Comparison of ENCODE assay signal across 7 cellular contexts in the genomic region with DNA sequence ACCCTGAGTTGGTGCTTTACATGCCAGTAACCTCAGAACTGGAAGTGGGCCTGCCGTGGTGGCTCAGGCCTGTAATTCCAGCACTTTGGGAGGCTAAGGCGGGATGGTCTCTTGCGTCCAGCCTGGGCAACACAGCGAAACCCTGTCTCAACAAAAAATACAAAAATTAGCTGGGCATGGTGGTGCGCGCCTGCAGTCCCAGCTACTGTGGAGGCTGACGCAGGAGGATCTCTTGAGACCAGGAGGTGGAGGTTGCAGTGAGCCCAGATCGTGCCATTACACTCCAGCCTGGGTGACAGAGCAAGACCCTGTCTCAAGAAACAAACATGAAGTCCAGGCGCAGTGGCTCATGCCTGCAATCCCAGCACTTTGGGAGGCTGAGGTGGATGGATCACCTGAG. TPM values are rescaled to one million over a fixed set of nuclear protein-coding genes. Genes with fewer than 3 reads are reported as not detected.
DNase-seq lines count a peak whose midpoint lies in the region; ATAC-seq and TF ChIP-seq lines count a peak whose summit lies in the region.
"Not testable (repeated sequence)": the region's sequence is repeated elsewhere in the genome, so short reads cannot be mapped to it uniquely, and the experiment has no call there.
"Had no signal": no experiment of that assay in that cellular context is flagged by ENCODE, and none has a peak within 500 bp of the region (broad histone marks: within the 10 kb centered on the region; RNA-seq: fewer than 3 reads in every experiment).

No MANE protein-coding gene starts in this region.

- WGBS in stomach, 5 donors = 93 to 97% (median 96%) methylated on average over 9 of the region's 9 CpGs

- TF ChIP-seq POLR2A in stomach (IDR thresholded peaks at IDR 0.05) = not testable (repeated sequence)

- H3K27ac ChIP-seq in OCI-LY7 (ENCODE audit: low read depth, low read length, poor library complexity, severe bottlenecking) (peak overlapping the region; percentile 97), stomach (peak overlapping the region in 4 of 5 donors; percentile 49 to 98 (median 68))
- H3K27ac ChIP-seq in naive thymus-derived CD4-positive, alpha-beta T cell (ENCODE audit: low read depth, low read length) = peak overlapping the region; percentile 87

- H3K36me3 ChIP-seq in GM06990 (ENCODE audit: control insufficient read depth, insufficient read depth, low read length) (peaks cover 31% of the 10 kb centered on the region), OCI-LY7 (ENCODE audit: insufficient read depth, low read length) (peaks cover 53% of the 10 kb centered on the region), stomach (peaks cover 15 to 26% (median 21%) of the 10 kb centered on the region in 4 donors)
- H3K36me3 ChIP-seq in naive thymus-derived CD4-positive, alpha-beta T cell (ENCODE audit: control insufficient read depth in 2 of 3, insufficient read depth in 3 of 3, low read length in 3 of 3) = peaks cover 8 to 45% (median 15%) of the 10 kb centered on the region in 3 experiments

- H3K4me2 ChIP-seq in OCI-LY7 (ENCODE audit: low read length) = peak overlapping the region; percentile 73

- H3K27me3 Mint-ChIP-seq in activated T-cell treated with anti-CD3 and anti-CD28 coated beads, Interleukin-2, amount 50 U/mL, for 24 hours; dendritic cell treated with granulocyte-macrophage colony-stimulating factor and Interleukin-4, amounts not matched to agents 40 ng/mL and 50 ng/mL, for 4 days; naive thymus-derived CD4-positive, alpha-beta T cell: not testable (repeated sequence)

- not testable (repeated sequence) for BruUV-seq in OCI-LY7 (replicated peaks; lab: Mats Ljungman, UMichigan)

- CTCF ChIA-PET in OCI-LY7 (lab: Charles Lee; ENCODE audit: unreplicated experiment) = not testable (repeated sequence)
- CTCF ChIA-PET in naive thymus-derived CD4-positive, alpha-beta T cell (lab: Charles Lee) = interaction anchor here (1.0 to 6.4 kb wide), 11 partner anchors 10 to 81 kb away, joined by 3 to 67 read pairs (median 6); a partner anchor contains a TSS

- H3K4me1 Mint-ChIP-seq in activated T-cell treated with anti-CD3 and anti-CD28 coated beads, Interleukin-2, amount 50 U/mL, for 24 hours (ENCODE audit: low read depth) = peaks cover 73% of the 10 kb centered on the region
- peaks cover 87% of the 10 kb centered on the region for H3K4me1 Mint-ChIP-seq in dendritic cell treated with granulocyte-macrophage colony-stimulating factor and Interleukin-4, amounts not matched to agents 40 ng/mL and 50 ng/mL, for 4 days (ENCODE audit: low read depth)
- H3K4me1 Mint-ChIP-seq in naive thymus-derived CD4-positive, alpha-beta T cell = peaks cover 24 to 59% (median 52%) of the 10 kb centered on the region in 7 donors

- not testable (repeated sequence) for TF ChIP-seq CTCF in GM06990 (IDR thresholded peaks at IDR 0.05; ENCODE audit: insufficient read depth, low read length, poor library complexity, severe bottlenecking); OCI-LY7 (conservative IDR thresholded peaks at IDR 0.05; ENCODE audit: low read length); stomach (IDR thresholded peaks at IDR 0.05)

- peak overlapping the region; percentile 89 for H3K4me3 Mint-ChIP-seq in activated T-cell treated with anti-CD3 and anti-CD28 coated beads, Interleukin-2, amount 50 U/mL, for 24 hours
- H3K4me3 Mint-ChIP-seq in dendritic cell treated with granulocyte-macrophage colony-stimulating factor and Interleukin-4, amounts not matched to agents 40 ng/mL and 50 ng/mL, for 4 days = peak overlapping the region; percentile 72
- peak overlapping the region; percentile 90 to 100 (median 98) for H3K4me3 Mint-ChIP-seq in naive thymus-derived CD4-positive, alpha-beta T cell

- not testable (repeated sequence) for H3K9me2 ChIP-seq in OCI-LY7 (ENCODE audit: insufficient read depth, low read length)

- not testable (repeated sequence) for ATAC-seq in naive thymus-derived CD4-positive, alpha-beta T cell

- not testable (repeated sequence) for H3K9me3 ChIP-seq in OCI-LY7 (ENCODE audit: low read length); naive thymus-derived CD4-positive, alpha-beta T cell (ENCODE audit: control insufficient read depth in 2 of 3, low read length in 3 of 3); stomach

- peak overlapping the region; percentile 94 for H3K27ac Mint-ChIP-seq in activated T-cell treated with anti-CD3 and anti-CD28 coated beads, Interleukin-2, amount 50 U/mL, for 24 hours
- peak overlapping the region; percentile 82 for H3K27ac Mint-ChIP-seq in dendritic cell treated with granulocyte-macrophage colony-stimulating factor and Interleukin-4, amounts not matched to agents 40 ng/mL and 50 ng/mL, for 4 days
- H3K27ac Mint-ChIP-seq in naive thymus-derived CD4-positive, alpha-beta T cell = peak overlapping the region; percentile 85 to 97 (median 95)

- H3K27me3 ChIP-seq in GM06990 (replicated peaks; ENCODE audit: control insufficient read depth, insufficient read depth, low read length); naive thymus-derived CD4-positive, alpha-beta T cell (ENCODE audit: control insufficient read depth in 2 of 2, insufficient read depth in 2 of 2, low read length in 2 of 2): not testable (repeated sequence)
- H3K27me3 ChIP-seq in stomach = peaks cover 0 to 41% (median 0%) of the 10 kb centered on the region in 3 donors

- not testable (repeated sequence) for DNase-seq in GM06990 (ENCODE audit: extremely low read depth, insufficient read length); OCI-LY7 (ENCODE audit: low spot score); activated T-cell treated with anti-CD3 and anti-CD28 coated beads, Interleukin-2, amount 50 U/mL, for 24 hours; naive thymus-derived CD4-positive, alpha-beta T cell; stomach

- POLR2A ChIA-PET in OCI-LY7 (lab: Charles Lee) = interaction anchor here (0.5 to 5.1 kb wide), 11 partner anchors 8 to 197 kb away, joined by 3 to 38 read pairs (median 4); a partner anchor contains a TSS
- POLR2A ChIA-PET in naive thymus-derived CD4-positive, alpha-beta T cell (lab: Charles Lee) = interaction anchor here (0.8 to 25.4 kb wide), 20 partner anchors 12 to 282 kb away, joined by 3 to 1530 read pairs (median 6); a partner anchor contains a TSS

- H4K20me1 ChIP-seq in OCI-LY7 (ENCODE audit: insufficient read depth, low read length) = not testable (repeated sequence)

- peaks cover 73% of the 10 kb centered on the region for H3K36me3 Mint-ChIP-seq in activated T-cell treated with anti-CD3 and anti-CD28 coated beads, Interleukin-2, amount 50 U/mL, for 24 hours (ENCODE audit: low read depth)
- H3K36me3 Mint-ChIP-seq in dendritic cell treated with granulocyte-macrophage colony-stimulating factor and Interleukin-4, amounts not matched to agents 40 ng/mL and 50 ng/mL, for 4 days (ENCODE audit: low read depth) = peaks cover 28% of the 10 kb centered on the region
- H3K36me3 Mint-ChIP-seq in naive thymus-derived CD4-positive, alpha-beta T cell = peaks cover 0 to 48% (median 9%) of the 10 kb centered on the region in 5 donors

- H3K4me1 ChIP-seq in OCI-LY7 (ENCODE audit: insufficient read depth, low read length, poor library complexity, severe bottlenecking) = peaks cover 66% of the 10 kb centered on the region
- H3K4me1 ChIP-seq in naive thymus-derived CD4-positive, alpha-beta T cell (ENCODE audit: control insufficient read depth in 2 of 2, insufficient read depth in 2 of 2, low read length in 2 of 2) = peaks cover 61 to 63% of the 10 kb centered on the region in 2 donors
- H3K4me1 ChIP-seq in stomach = peaks cover 31 to 58% (median 45%) of the 10 kb centered on the region in 4 donors

- not testable (repeated sequence) for H3K9me3 Mint-ChIP-seq in activated T-cell treated with anti-CD3 and anti-CD28 coated beads, Interleukin-2, amount 50 U/mL, for 24 hours; dendritic cell treated with granulocyte-macrophage colony-stimulating factor and Interleukin-4, amounts not matched to agents 40 ng/mL and 50 ng/mL, for 4 days; naive thymus-derived CD4-positive, alpha-beta T cell

- H2AFZ ChIP-seq in OCI-LY7 (ENCODE audit: low read length) = not testable (repeated sequence)

- TF ChIP-seq EP300 in stomach (IDR thresholded peaks at IDR 0.05) = not testable (repeated sequence)

- peak overlapping the region; percentile 80 for H3K4me3 ChIP-seq in GM06990 (replicated peaks; ENCODE audit: low read depth, low read length)
- peak overlapping the region; percentile 79 for H3K4me3 ChIP-seq in OCI-LY7 (ENCODE audit: low read depth, low read length, poor library complexity, severe bottlenecking)
- peak overlapping the region; percentile 98 for H3K4me3 ChIP-seq in naive thymus-derived CD4-positive, alpha-beta T cell (ENCODE audit: low read length)
- peak overlapping the region in 1 of 4 donors; percentile 43 for H3K4me3 ChIP-seq in stomach

- intact Hi-C loops in OCI-LY7 (cut with micrococcal nuclease; ENCODE audit: unreplicated experiment) = loop anchor here (1.0 to 10.0 kb wide), 4 partner anchors 18 to 242 kb away; no protein-coding TSS in a partner anchor
- intact Hi-C loops in dendritic cell treated with granulocyte-macrophage colony-stimulating factor and Interleukin-4, amounts not matched to agents 40 ng/mL and 50 ng/mL, for 4 days (cut with micrococcal nuclease) = loop anchor here (2.0 kb wide), 1 partner anchor 18 kb away; no protein-coding TSS in a partner anchor
- intact Hi-C loops in naive thymus-derived CD4-positive, alpha-beta T cell (cut with micrococcal nuclease) = loop anchor here (1.0 to 5.0 kb wide), 10 partner anchors 8 to 229 kb away; a partner anchor contains a TSS
- intact Hi-C loops in stomach (cut with DNase I; ENCODE audit: low total_unique reads) = not testable (repeated sequence)

- H3K79me2 ChIP-seq in OCI-LY7 (ENCODE audit: insufficient read depth, low read depth, low read length) = peaks cover 49% of the 10 kb centered on the region

RNA-seq across cellular contexts. Expression of a gene that starts 0.8 kb away (rescaled TPM):
- total RNA-seq in OCI-LY7 (2014; rRNA removed; shearing (Covaris generic)) = 105 and 124 TPM in 2 replicates
- 108 and 117 TPM in 2 replicates for total RNA-seq in OCI-LY7 (2022)
- 100 to 1,000 TPM; 243 to 425 (median 346) TPM for total RNA-seq in naive thymus-derived CD4-positive, alpha-beta T cell
- 100 to 1,000 TPM; 225 to 366 TPM for polyA plus RNA-seq in naive thymus-derived CD4-positive, alpha-beta T cell
- 10 to 100 TPM in 1 of 5 donors, 1 to 10 TPM in 3, under 1 TPM in 1; 0.29 to 12.0 (median 3.5) TPM for total RNA-seq in stomach
- polyA plus RNA-seq in stomach = 1 to 10 TPM; 2.8 to 6.1 (median 5.5) TPM
- total RNA-seq: HFFc6 had no signal

RNA-seq across cellular contexts. Expression of a gene that starts 1.4 kb away (rescaled TPM):
- 248 and 311 TPM in 2 replicates for total RNA-seq in OCI-LY7 (2014; rRNA removed; shearing (Covaris generic))
- total RNA-seq in OCI-LY7 (2022) = 210 and 219 TPM in 2 replicates
- total RNA-seq in naive thymus-derived CD4-positive, alpha-beta T cell = 100 to 1,000 TPM in 4 of 5 experiments, 10 to 100 TPM in 1; 83.0 to 339 (median 122) TPM
- polyA plus RNA-seq in naive thymus-derived CD4-positive, alpha-beta T cell = 100 to 1,000 TPM; 350 to 363 TPM
- 100 to 1,000 TPM in 2 of 5 donors, 10 to 100 TPM in 3; 28.6 to 229 (median 97.9) TPM for total RNA-seq in stomach
- polyA plus RNA-seq in stomach = 100 to 1,000 TPM; 109 to 203 (median 153) TPM

RNA-seq across cellular contexts. Expression of a gene that starts 11.3 kb away (rescaled TPM):
- 30.1 and 51.0 TPM in 2 replicates for total RNA-seq in OCI-LY7 (2014; rRNA removed; shearing (Covaris generic))
- total RNA-seq in OCI-LY7 (2022) = 62.2 and 71.1 TPM in 2 replicates
- total RNA-seq in naive thymus-derived CD4-positive, alpha-beta T cell = 10 to 100 TPM; 25.6 to 48.0 (median 45.0) TPM
- polyA plus RNA-seq in naive thymus-derived CD4-positive, alpha-beta T cell = 1 to 10 TPM; 6.3 to 7.2 TPM
- 10 to 100 TPM in 4 of 5 donors, 1 to 10 TPM in 1; 7.0 to 88.9 (median 29.5) TPM for total RNA-seq in stomach
- 10 to 100 TPM; 11.8 to 30.3 (median 17.0) TPM for polyA plus RNA-seq in stomach

RNA-seq across cellular contexts. Expression of a gene that starts 12.4 kb away (rescaled TPM):
- total RNA-seq in OCI-LY7 (2014; rRNA removed; shearing (Covaris generic)) = 0.06 and 0.15 TPM in 2 replicates
- total RNA-seq in OCI-LY7 (2022) (0.21 and 0.41 TPM in 2 replicates), stomach (10 to 100 TPM in 3 of 5 donors, 1 to 10 TPM in 1, under 1 TPM in 1; 0.29 to 33.3 (median 15.4) TPM)
- 10 to 100 TPM in 2 of 5 experiments, 1 to 10 TPM in 2, under 1 TPM in 1; 0.53 to 14.2 (median 5.1) TPM for total RNA-seq in naive thymus-derived CD4-positive, alpha-beta T cell
- polyA plus RNA-seq in naive thymus-derived CD4-positive, alpha-beta T cell = 1 to 10 TPM in 1 of 2 donors, under 1 TPM in 1; 0.97 to 1.4 TPM
- polyA plus RNA-seq in stomach = 1 to 10 TPM in 2 of 3 donors, under 1 TPM in 1; 0.88 to 3.4 (median 2.4) TPM

RNA-seq across cellular contexts. Expression of a gene that starts 25.2 kb away (rescaled TPM):
- 51.1 and 69.4 TPM in 2 replicates for total RNA-seq in OCI-LY7 (2014; rRNA removed; shearing (Covaris generic))
- 48.3 and 54.9 TPM in 2 replicates for total RNA-seq in OCI-LY7 (2022)
- total RNA-seq in naive thymus-derived CD4-positive, alpha-beta T cell = 10 to 100 TPM; 61.9 to 83.9 (median 77.7) TPM
- polyA plus RNA-seq in naive thymus-derived CD4-positive, alpha-beta T cell = 10 to 100 TPM; 45.2 to 46.6 TPM
- 100 to 1,000 TPM in 2 of 5 donors, 10 to 100 TPM in 3; 29.7 to 434 (median 82.3) TPM for total RNA-seq in stomach
- polyA plus RNA-seq in stomach = 10 to 100 TPM; 49.3 to 74.1 (median 68.9) TPM

Comparison
In these comparisons a context has a peak if more than half of its experiments do, and no peak if none do; other contexts are left out.
1. RNA of a gene that starts 0.8 kb away (total RNA-seq): 243 to 425 TPM in naive thymus-derived CD4-positive, alpha-beta T cell and 105 to 124 TPM in OCI-LY7; 0.29 to 12.0 TPM in stomach; every median in the first group is over 4 times any median in the second.
2. Peak in every context shown above with its lines, with median percentiles within 50 percentile points of each other: H3K27ac ChIP-seq, H3K27ac Mint-ChIP-seq and H3K4me3 Mint-ChIP-seq.